In the genomic region with DNA sequence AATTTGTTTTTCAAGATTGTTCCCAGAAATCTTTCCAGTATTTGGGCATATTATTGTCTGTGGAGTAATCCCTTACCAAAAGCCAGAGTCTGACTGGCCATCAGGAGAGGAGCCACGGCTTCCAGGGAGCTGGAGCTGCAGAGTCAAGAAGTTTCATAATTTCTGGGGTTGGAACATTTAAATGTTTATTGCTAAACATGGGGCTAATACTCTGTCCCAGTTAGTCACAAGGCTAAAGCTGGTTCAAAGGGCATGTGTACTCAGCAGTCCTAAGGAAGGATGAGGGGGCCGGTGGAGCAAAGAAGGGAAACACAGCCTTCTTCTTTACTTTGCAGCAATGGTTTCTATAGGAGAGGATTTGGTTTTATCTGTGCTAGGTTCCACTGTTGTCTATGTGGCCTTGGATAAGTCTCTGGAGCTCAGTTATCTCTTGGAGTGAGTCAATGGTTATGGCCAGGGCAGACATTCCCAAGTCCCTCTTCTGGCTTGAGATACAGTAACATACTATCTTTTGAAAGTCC, we compare ENCODE assay signal across 11 cellular contexts. TPM values are rescaled to one million over a fixed set of nuclear protein-coding genes. Genes with fewer than 3 reads are reported as not detected.
DNase-seq lines count a peak whose midpoint lies in the region; ATAC-seq and TF ChIP-seq lines count a peak whose summit lies in the region.
"Had no signal": no experiment of that assay in that cellular context is flagged by ENCODE, and none has a peak within 500 bp of the region (broad histone marks: within the 10 kb centered on the region; RNA-seq: fewer than 3 reads in every experiment).

No MANE protein-coding gene starts in this region.

- no peak overlapping the region for H4K91ac ChIP-seq in neuronal stem cell (ENCODE audit: low read depth, low read length, poor library complexity)

- no peak overlapping the region for H3K18ac ChIP-seq in neuronal stem cell (ENCODE audit: low read length)

- no peaks in the 10 kb centered on the region for H3K9me3 Mint-ChIP-seq in activated CD4-positive, alpha-beta T cell treated with anti-CD3 and anti-CD28 coated beads, Interleukin-2, amount 10 ng/mL, durations not matched to agents 7 days and 5 days
- H3K9me3 Mint-ChIP-seq in activated B cell treated with CpG ODN at 0.5 μM for 24 hours: no peaks in the 10 kb centered on the region
- H3K9me3 Mint-ChIP-seq in stimulated activated memory B cell treated with anti-CD40 and anti-IgM and Interleukin-4, amounts not matched to agents 10 μg/mL and 1 μg/mL and 100 μg/mL, for 72 hours: no peaks in the 10 kb centered on the region

- H3K27me3 ChIP-seq in right cardiac atrium (ENCODE audit: control insufficient read depth, insufficient read depth) (no peaks in the 10 kb centered on the region), neuronal stem cell (ENCODE audit: control insufficient read depth in 3 of 3, insufficient read depth in 3 of 3, low read depth in 1 of 3, low read length in 3 of 3) (no peaks in the 10 kb centered on the region)
- H3K27me3 ChIP-seq: thyroid gland had no signal

- intact Hi-C loops in activated B cell treated with CpG ODN at 0.5 μM for 24 hours (cut with micrococcal nuclease) (no loop called here), right cardiac atrium (cut with DNase I) (no loop called here)

- WGBS in right cardiac atrium: 71% methylated on average over 2 of the region's 2 CpGs
- no CpG with 5 or more reads among the region's 2 CpGs for WGBS in neuronal stem cell (ENCODE audit: extremely low coverage in 2 of 2, insufficient read length in 2 of 2, insufficient replicate concordance in 1 of 2), 2 donors

- CTCF ChIA-PET in activated CD4-positive, alpha-beta T cell treated with anti-CD3 and anti-CD28 coated beads, Interleukin-2, amount 10 ng/mL, durations not matched to agents 7 days and 5 days (lab: Charles Lee): interaction anchor here (1.2 to 1.6 kb wide), 3 partner anchors 9 to 13 kb away, joined by 3 to 4 read pairs (median 3); a partner anchor contains a TSS
- CTCF ChIA-PET in activated B cell treated with CpG ODN at 0.5 μM for 24 hours (lab: Charles Lee): interaction anchor here (1.3 to 1.4 kb wide), 2 partner anchors 30 to 160 kb away, joined by 6 to 7 read pairs; no protein-coding TSS in a partner anchor

- no peak overlapping the region for H3K4ac ChIP-seq in neuronal stem cell (ENCODE audit: low read length)

- H3K27me3 Mint-ChIP-seq in activated CD4-positive, alpha-beta T cell treated with anti-CD3 and anti-CD28 coated beads, Interleukin-2, amount 10 ng/mL, durations not matched to agents 7 days and 5 days: no peaks in the 10 kb centered on the region
- no peaks in the 10 kb centered on the region for H3K27me3 Mint-ChIP-seq in activated B cell treated with CpG ODN at 0.5 μM for 24 hours
- no peaks in the 10 kb centered on the region for H3K27me3 Mint-ChIP-seq in stimulated activated memory B cell treated with anti-CD40 and anti-IgM and Interleukin-4, amounts not matched to agents 10 μg/mL and 1 μg/mL and 100 μg/mL, for 72 hours

- H3K14ac ChIP-seq in neuronal stem cell (ENCODE audit: low read length): no peak overlapping the region

- H3K4me3 Mint-ChIP-seq in activated CD4-positive, alpha-beta T cell treated with anti-CD3 and anti-CD28 coated beads, Interleukin-2, amount 10 ng/mL, durations not matched to agents 7 days and 5 days: no peak overlapping the region
- no peak overlapping the region for H3K4me3 Mint-ChIP-seq in activated B cell treated with CpG ODN at 0.5 μM for 24 hours
- no peak overlapping the region for H3K4me3 Mint-ChIP-seq in stimulated activated memory B cell treated with anti-CD40 and anti-IgM and Interleukin-4, amounts not matched to agents 10 μg/mL and 1 μg/mL and 100 μg/mL, for 72 hours

- H3K4me2 ChIP-seq in neuronal stem cell (ENCODE audit: insufficient read depth, low read length, poor library complexity, severe bottlenecking): no peak overlapping the region

- H4K8ac ChIP-seq in neuronal stem cell (ENCODE audit: low read depth, low read length): no peak overlapping the region

- DNase-seq in activated CD4-positive, alpha-beta T cell treated with anti-CD3 and anti-CD28 coated beads, Interleukin-2, amount 10 ng/mL, durations not matched to agents 7 days and 5 days: no peak
- DNase-seq in activated CD4-positive, alpha-beta T cell treated with anti-CD3 and anti-CD28 coated beads for 4 hours: no peak
- DNase-seq in activated B cell treated with CpG ODN at 0.5 μM for 24 hours (no peak), right cardiac atrium (peak in 2 of 3 donors; percentile 60 to 66), NCI-H2029 (lab: John Stamatoyannopoulos, UW) (no peak), neuronal stem cell (ENCODE audit: low spot score) (no peak)
- DNase-seq: central memory CD4-positive, alpha-beta T cell; thyroid gland; WERI-Rb-1 had no signal

- H2BK15ac ChIP-seq in neuronal stem cell (ENCODE audit: low read length): no peak overlapping the region

- POLR2A ChIA-PET in activated CD4-positive, alpha-beta T cell treated with anti-CD3 and anti-CD28 coated beads, Interleukin-2, amount 10 ng/mL, durations not matched to agents 7 days and 5 days (lab: Charles Lee): interaction anchor here (0.6 to 0.9 kb wide), 3 partner anchors 8 to 425 kb away, joined by 3 to 6 read pairs (median 4); no protein-coding TSS in a partner anchor
- POLR2A ChIA-PET in activated B cell treated with CpG ODN at 0.5 μM for 24 hours (lab: Charles Lee): interaction anchor here (3.3 to 4.1 kb wide), 3 partner anchors 25 to 51 kb away, joined by 20 to 37 read pairs (median 28); a partner anchor contains a TSS

- no peaks in the 10 kb centered on the region for H3K79me1 ChIP-seq in neuronal stem cell (ENCODE audit: low read depth, low read length)

- H3K9ac ChIP-seq in neuronal stem cell (ENCODE audit: low read depth, low read length, poor library complexity): no peak overlapping the region

- H3K36me3 Mint-ChIP-seq in activated CD4-positive, alpha-beta T cell treated with anti-CD3 and anti-CD28 coated beads, Interleukin-2, amount 10 ng/mL, durations not matched to agents 7 days and 5 days (ENCODE audit: low read depth): peaks cover 98% of the 10 kb centered on the region
- peaks cover 95% of the 10 kb centered on the region for H3K36me3 Mint-ChIP-seq in activated B cell treated with CpG ODN at 0.5 μM for 24 hours (ENCODE audit: low read depth)
- peaks cover 62% of the 10 kb centered on the region for H3K36me3 Mint-ChIP-seq in stimulated activated memory B cell treated with anti-CD40 and anti-IgM and Interleukin-4, amounts not matched to agents 10 μg/mL and 1 μg/mL and 100 μg/mL, for 72 hours

- no peak overlapping the region for H3K4me3 ChIP-seq in right cardiac atrium (ENCODE audit: low read length)
- no peak overlapping the region for H3K4me3 ChIP-seq in neuronal stem cell (ENCODE audit: low read length in 2 of 2)
- H3K4me3 ChIP-seq: thyroid gland had no signal

- no peak overlapping the region for H2AFZ ChIP-seq in neuronal stem cell (ENCODE audit: low read length)

- H2AK5ac ChIP-seq in neuronal stem cell (ENCODE audit: low read depth, low read length): no peak overlapping the region

- TF ChIP-seq CTCF in activated B cell treated with CpG ODN at 0.5 μM for 24 hours (IDR thresholded peaks at IDR 0.05): no peak

- H2BK120ac ChIP-seq in neuronal stem cell (ENCODE audit: low read depth, low read length): no peak overlapping the region

- H3K9me3 ChIP-seq in right cardiac atrium (ENCODE audit: control insufficient read depth, low read length) (no peaks in the 10 kb centered on the region), neuronal stem cell (replicated peaks in 1 of 2; ENCODE audit: control insufficient read depth in 2 of 2, insufficient read depth in 1 of 2, low read depth in 1 of 2, low read length in 2 of 2) (no peaks in the 10 kb centered on the region)
- H3K9me3 ChIP-seq: thyroid gland had no signal

- H2BK5ac ChIP-seq in neuronal stem cell (ENCODE audit: low read length): no peak overlapping the region

- H3K4me1 Mint-ChIP-seq in activated CD4-positive, alpha-beta T cell treated with anti-CD3 and anti-CD28 coated beads, Interleukin-2, amount 10 ng/mL, durations not matched to agents 7 days and 5 days: peaks cover 97% of the 10 kb centered on the region
- peaks cover 56% of the 10 kb centered on the region for H3K4me1 Mint-ChIP-seq in activated B cell treated with CpG ODN at 0.5 μM for 24 hours
- H3K4me1 Mint-ChIP-seq in stimulated activated memory B cell treated with anti-CD40 and anti-IgM and Interleukin-4, amounts not matched to agents 10 μg/mL and 1 μg/mL and 100 μg/mL, for 72 hours: peaks cover 41% of the 10 kb centered on the region

- H3K23ac ChIP-seq in neuronal stem cell (ENCODE audit: low read depth, low read length, poor library complexity): no peak overlapping the region

- H3K4me1 ChIP-seq in right cardiac atrium (ENCODE audit: control insufficient read depth, insufficient read depth, low read length) (peaks cover 6% of the 10 kb centered on the region), neuronal stem cell (ENCODE audit: control insufficient read depth in 2 of 2, insufficient read depth in 1 of 2, low read depth in 1 of 2, low read length in 2 of 2) (no peaks in the 10 kb centered on the region)

- H3K36me3 ChIP-seq in neuronal stem cell (replicated peaks in 1 of 2; ENCODE audit: control insufficient read depth in 2 of 2, insufficient read depth in 2 of 2, low read length in 2 of 2): peaks cover 6 to 31% of the 10 kb centered on the region in 2 donors
- H3K36me3 ChIP-seq: WERI-Rb-1 had no signal

- peak overlapping the region; percentile 7 for H3K27ac Mint-ChIP-seq in activated CD4-positive, alpha-beta T cell treated with anti-CD3 and anti-CD28 coated beads, Interleukin-2, amount 10 ng/mL, durations not matched to agents 7 days and 5 days
- H3K27ac Mint-ChIP-seq in activated B cell treated with CpG ODN at 0.5 μM for 24 hours: peak overlapping the region; percentile 89
- H3K27ac Mint-ChIP-seq in stimulated activated memory B cell treated with anti-CD40 and anti-IgM and Interleukin-4, amounts not matched to agents 10 μg/mL and 1 μg/mL and 100 μg/mL, for 72 hours: peak overlapping the region; percentile 72

- H3K27ac ChIP-seq in right cardiac atrium (ENCODE audit: low read length) (peak overlapping the region; percentile 6), neuronal stem cell (replicated peaks; ENCODE audit: low read length) (no peak overlapping the region)
- H3K27ac ChIP-seq: WERI-Rb-1 had no signal

- ATAC-seq in activated B cell treated with CpG ODN at 0.5 μM for 24 hours (ENCODE audit: low read depth) (no peak), right cardiac atrium (peak; percentile 68 to 76), HG03097 (IDR thresholded peaks at IDR 0.05; ENCODE audit: low FRiP score, unreplicated experiment) (no peak)
- no peak for ATAC-seq in stimulated activated memory B cell treated with anti-CD40 and anti-IgM and Interleukin-4, amounts not matched to agents 10 μg/mL and 1 μg/mL and 100 μg/mL, for 72 hours

- no peak overlapping the region for H2BK12ac ChIP-seq in neuronal stem cell (ENCODE audit: low read length)

RNA-seq across cellular contexts. Expression of a gene that starts 9.5 kb away (rescaled TPM):
- 100 to 1,000 TPM; 329 to 349 TPM for total RNA-seq in activated CD4-positive, alpha-beta T cell treated with anti-CD3 and anti-CD28 coated beads, Interleukin-2, amount 10 ng/mL, durations not matched to agents 7 days and 5 days
- 48.9 and 58.6 TPM in 2 replicates for total RNA-seq in activated B cell treated with CpG ODN at 0.5 μM for 24 hours
- 1 to 10 TPM; 2.1 to 4.5 (median 4.1) TPM for total RNA-seq in right cardiac atrium
- polyA plus RNA-seq in right cardiac atrium: 2.1 TPM
- polyA plus RNA-seq in neuronal stem cell (2013, experiment 1 of 2): 0.32 TPM
- 0.19 TPM for polyA plus RNA-seq in neuronal stem cell (2013, experiment 2 of 2)

RNA-seq across cellular contexts. Expression of a gene that starts 36.5 kb away (rescaled TPM):
- 10 to 100 TPM; 48.2 to 56.0 TPM for total RNA-seq in activated CD4-positive, alpha-beta T cell treated with anti-CD3 and anti-CD28 coated beads, Interleukin-2, amount 10 ng/mL, durations not matched to agents 7 days and 5 days
- total RNA-seq in activated B cell treated with CpG ODN at 0.5 μM for 24 hours (19.6 and 23.6 TPM in 2 replicates), right cardiac atrium (10 to 100 TPM in 3 of 4 donors, 1 to 10 TPM in 1; 1.2 to 20.7 (median 14.7) TPM)
- 6.2 TPM for polyA plus RNA-seq in right cardiac atrium
- not detected for polyA plus RNA-seq in neuronal stem cell (2013, experiment 1 of 2)
- 0.04 TPM for polyA plus RNA-seq in neuronal stem cell (2013, experiment 2 of 2)

RNA-seq across cellular contexts. Expression of a gene that starts 51.0 kb away (rescaled TPM):
- total RNA-seq in activated CD4-positive, alpha-beta T cell treated with anti-CD3 and anti-CD28 coated beads, Interleukin-2, amount 10 ng/mL, durations not matched to agents 7 days and 5 days: 10 to 100 TPM; 42.1 to 50.2 TPM
- total RNA-seq in activated B cell treated with CpG ODN at 0.5 μM for 24 hours: 74.4 and 87.0 TPM in 2 replicates
- total RNA-seq in right cardiac atrium: 10 to 100 TPM; 17.8 to 20.2 (median 18.7) TPM
- 8.3 TPM for polyA plus RNA-seq in right cardiac atrium
- polyA plus RNA-seq in neuronal stem cell (2013, experiment 1 of 2): 24.1 TPM
- polyA plus RNA-seq in neuronal stem cell (2013, experiment 2 of 2): 22.7 TPM

RNA-seq across cellular contexts. Expression of a gene that starts 51.1 kb away (rescaled TPM):
- total RNA-seq in activated CD4-positive, alpha-beta T cell treated with anti-CD3 and anti-CD28 coated beads, Interleukin-2, amount 10 ng/mL, durations not matched to agents 7 days and 5 days: 10 to 100 TPM; 29.3 to 37.0 TPM
- total RNA-seq in activated B cell treated with CpG ODN at 0.5 μM for 24 hours: 61.8 and 77.6 TPM in 2 replicates
- 10 to 100 TPM; 37.9 to 48.7 (median 39.4) TPM for total RNA-seq in right cardiac atrium
- 36.4 TPM for polyA plus RNA-seq in right cardiac atrium
- 45.0 TPM for polyA plus RNA-seq in neuronal stem cell (2013, experiment 1 of 2)
- 45.9 TPM for polyA plus RNA-seq in neuronal stem cell (2013, experiment 2 of 2)

Comparison
In these comparisons a context has a peak if more than half of its experiments do, and no peak if none do; other contexts are left out.
1. DNase-seq: peak in right cardiac atrium (2 of 3); none in activated CD4-positive, alpha-beta T cell treated with anti-CD3 and anti-CD28 coated beads, Interleukin-2, amount 10 ng/mL, durations not matched to agents 7 days and 5 days (single experiment), activated CD4-positive, alpha-beta T cell treated with anti-CD3 and anti-CD28 coated beads for 4 hours (0 of 2), activated B cell treated with CpG ODN at 0.5 μM for 24 hours (single experiment), NCI-H2029 (single experiment) and neuronal stem cell (single experiment).
2. H3K27ac Mint-ChIP-seq: peak in every context shown above with its lines; median percentile 89 in activated B cell treated with CpG ODN at 0.5 μM for 24 hours; 72 in stimulated activated memory B cell treated with anti-CD40 and anti-IgM and Interleukin-4, amounts not matched to agents 10 μg/mL and 1 μg/mL and 100 μg/mL, for 72 hours; 7 in activated CD4-positive, alpha-beta T cell treated with anti-CD3 and anti-CD28 coated beads, Interleukin-2, amount 10 ng/mL, durations not matched to agents 7 days and 5 days.
3. ATAC-seq: peak in right cardiac atrium (2 of 2); none in activated B cell treated with CpG ODN at 0.5 μM for 24 hours (single experiment), stimulated activated memory B cell treated with anti-CD40 and anti-IgM and Interleukin-4, amounts not matched to agents 10 μg/mL and 1 μg/mL and 100 μg/mL, for 72 hours (single experiment) and HG03097 (single experiment).